In the genomic region with DNA sequence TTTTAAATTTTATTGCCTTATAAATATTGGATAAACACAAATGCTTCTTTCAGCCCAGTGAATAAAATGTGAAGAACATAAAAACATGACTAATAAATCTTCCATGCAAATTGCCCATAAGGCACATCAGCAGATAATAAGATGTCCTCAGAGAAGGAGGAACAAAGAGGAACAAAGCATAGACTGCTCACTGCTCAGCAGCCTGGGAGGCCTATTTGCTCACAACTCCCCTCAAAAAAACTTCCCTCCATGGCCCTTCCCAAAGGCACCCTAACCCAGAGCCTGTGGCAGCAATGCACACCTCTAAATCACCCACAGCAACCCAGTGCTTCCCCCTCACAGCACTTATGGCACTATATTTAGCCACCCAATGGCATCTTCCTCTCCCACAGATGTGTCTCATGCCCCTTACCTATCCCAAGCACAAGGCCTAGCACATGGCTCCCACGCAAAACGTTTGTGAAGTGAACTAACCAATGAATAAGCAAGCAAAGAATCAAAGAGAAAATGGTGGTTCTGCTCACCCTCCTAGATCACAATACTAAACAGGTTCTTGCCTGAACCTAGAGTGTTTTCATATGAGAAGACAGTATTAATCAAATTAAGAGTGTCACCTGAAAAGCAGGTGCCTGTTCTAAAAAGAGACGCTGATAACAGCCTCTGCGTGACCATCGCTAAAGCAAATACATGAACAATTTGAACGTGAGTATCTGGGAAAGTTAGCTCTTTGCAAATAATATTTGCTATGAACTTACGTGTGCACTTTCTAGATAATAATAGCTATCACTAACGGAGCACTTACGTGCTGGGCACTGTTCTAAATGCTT, we compare ENCODE assay signal across 1 cellular context.
TF ChIP-seq lines count a peak whose summit lies in the region.

No MANE protein-coding gene starts in this region.

TF ChIP-seq in HEK293, 187 proteins besides CTCF, POLR2A, EP300 and RAD21 (continued from another document):
- TF ChIP-seq, protein P1, sequence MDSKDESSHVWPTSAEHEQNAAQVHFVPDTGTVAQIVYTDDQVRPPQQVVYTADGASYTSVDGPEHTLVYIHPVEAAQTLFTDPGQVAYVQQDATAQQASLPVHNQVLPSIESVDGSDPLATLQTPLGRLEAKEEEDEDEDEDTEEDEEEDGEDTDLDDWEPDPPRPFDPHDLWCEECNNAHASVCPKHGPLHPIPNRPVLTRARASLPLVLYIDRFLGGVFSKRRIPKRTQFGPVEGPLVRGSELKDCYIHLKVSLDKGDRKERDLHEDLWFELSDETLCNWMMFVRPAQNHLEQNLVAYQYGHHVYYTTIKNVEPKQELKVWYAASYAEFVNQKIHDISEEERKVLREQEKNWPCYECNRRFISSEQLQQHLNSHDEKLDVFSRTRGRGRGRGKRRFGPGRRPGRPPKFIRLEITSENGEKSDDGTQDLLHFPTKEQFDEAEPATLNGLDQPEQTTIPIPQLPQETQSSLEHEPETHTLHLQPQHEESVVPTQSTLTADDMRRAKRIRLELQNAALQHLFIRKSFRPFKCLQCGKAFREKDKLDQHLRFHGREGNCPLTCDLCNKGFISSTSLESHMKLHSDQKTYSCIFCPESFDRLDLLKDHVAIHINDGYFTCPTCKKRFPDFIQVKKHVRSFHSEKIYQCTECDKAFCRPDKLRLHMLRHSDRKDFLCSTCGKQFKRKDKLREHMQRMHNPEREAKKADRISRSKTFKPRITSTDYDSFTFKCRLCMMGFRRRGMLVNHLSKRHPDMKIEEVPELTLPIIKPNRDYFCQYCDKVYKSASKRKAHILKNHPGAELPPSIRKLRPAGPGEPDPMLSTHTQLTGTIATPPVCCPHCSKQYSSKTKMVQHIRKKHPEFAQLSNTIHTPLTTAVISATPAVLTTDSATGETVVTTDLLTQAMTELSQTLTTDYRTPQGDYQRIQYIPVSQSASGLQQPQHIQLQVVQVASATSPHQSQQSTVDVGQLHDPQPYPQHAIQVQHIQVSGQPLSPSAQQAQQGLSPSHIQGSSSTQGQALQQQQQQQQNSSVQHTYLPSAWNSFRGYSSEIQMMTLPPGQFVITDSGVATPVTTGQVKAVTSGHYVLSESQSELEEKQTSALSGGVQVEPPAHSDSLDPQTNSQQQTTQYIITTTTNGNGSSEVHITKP (tag by site-specific recombination; IDR thresholded peaks at IDR 0.05): 0 out of 2 replicates have a peak, but pooled peaks have one; percentile 17
- TF ChIP-seq GFI1B (tag by site-specific recombination; IDR thresholded peaks at IDR 0.05) (no peak), ZNF280D (tag by site-specific recombination; IDR thresholded peaks at IDR 0.05) (no peak), ZNF560 (tag by site-specific recombination; IDR thresholded peaks at IDR 0.05; ENCODE audit: borderline replicate concordance) (no peak), GLI4 (tag by site-specific recombination; IDR thresholded peaks at IDR 0.05) (no peak), HOXC10 (CRISPR knock-in tag; IDR thresholded peaks at IDR 0.05) (no peak), ZNF148 (tag by site-specific recombination; IDR thresholded peaks at IDR 0.05; ENCODE audit: borderline replicate concordance) (no peak), SP2 (tag by site-specific recombination; IDR thresholded peaks at IDR 0.05) (no peak)
- TF ChIP-seq, protein P2, sequence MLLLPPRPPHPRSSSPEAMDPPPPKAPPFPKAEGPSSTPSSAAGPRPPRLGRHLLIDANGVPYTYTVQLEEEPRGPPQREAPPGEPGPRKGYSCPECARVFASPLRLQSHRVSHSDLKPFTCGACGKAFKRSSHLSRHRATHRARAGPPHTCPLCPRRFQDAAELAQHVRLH (tag by site-specific recombination; IDR thresholded peaks at IDR 0.05): no peak
